18 cellular contexts compared by ENCODE assay signal in genomic region chr5:138372225-138372624, GRCh38. TPM values are rescaled to one million over a fixed set of nuclear protein-coding genes. Genes with fewer than 3 reads are reported as not detected.
DNase-seq lines count a peak whose midpoint lies in the region; ATAC-seq, FAIRE-seq and TF ChIP-seq lines count a peak whose summit lies in the region.
"Had no signal": no experiment of that assay in that cellular context is flagged by ENCODE, and none has a peak within 500 bp of the region (broad histone marks: within the 10 kb centered on the region; RNA-seq: fewer than 3 reads in every experiment).

No MANE protein-coding gene starts in this region.

- no peak overlapping the region for H3K4me2 ChIP-seq in PC-3 (ENCODE audit: low read length)

- H3K4me1 ChIP-seq in PC-3 (ENCODE audit: insufficient read depth, low read length), result no peaks in the 10 kb centered on the region

- peaks cover 6% of the 10 kb centered on the region; the same call in 1 of the 2 replicates for H3K36me3 ChIP-seq in PC-3 (ENCODE audit: low read depth, low read length)

- TF ChIP-seq CTCF in PC-3 (conservative IDR thresholded peaks at IDR 0.05; ENCODE audit: low read depth, low read length), result no peak

- TF ChIP-seq POLR2A in GM12891 (IDR thresholded peaks at IDR 0.05; ENCODE audit: low read depth, low read length), result no peak

- FAIRE-seq in GM12891 (lab: Jason Lieb, UNC), result peak; percentile 51

- H3K9me2 ChIP-seq in PC-3 (replicated peaks; ENCODE audit: low read length), result no peaks in the 10 kb centered on the region

- DNase-seq in GM12891 (ENCODE audit: insufficient read length, low spot score) (no peak), PC-3 (no peak), NCI-H1105 treated with DMSO at 0.1 percent for 48 hours (lab: John Stamatoyannopoulos, UW) (no peak), NCI-H2171 (lab: John Stamatoyannopoulos, UW) (no peak)
- DNase-seq in activated CD4-positive, alpha-beta T cell treated with anti-CD3 and anti-CD28 coated beads, Interleukin-2, amount 50 U/mL, for 4 hours, result no peak
- DNase-seq: activated CD8-positive, alpha-beta T cell treated with anti-CD3 and anti-CD28 coated beads for 36 hours; activated naive CD4-positive, alpha-beta T cell treated with Interleukin-2 at 50 U/mL for 16 hours; body of pancreas; lower lobe of right lung; MM.1S; naive thymus-derived CD8-positive, alpha-beta T cell; NCI-H2107; NCI-H82; T-helper 9 cell; transverse colon had no signal

- H3K9me3 ChIP-seq in PC-3 (ENCODE audit: low read length), result no peaks in the 10 kb centered on the region
- H3K9me3 ChIP-seq: body of pancreas, lower lobe of right lung, transverse colon had no signal

- H3K27ac ChIP-seq in PC-3 (ENCODE audit: low read length), result no peak overlapping the region
- H3K27ac ChIP-seq: body of pancreas, lower lobe of right lung, transverse colon had no signal

- H2AFZ ChIP-seq in PC-3 (ENCODE audit: low read length), result no peak overlapping the region

- BruUV-seq in PC-3 (replicated peaks; lab: Mats Ljungman, UMichigan), result no TSS peak

- POLR2A ChIA-PET in PC-3 (lab: Charles Lee; ENCODE audit: unreplicated experiment), result no interaction called here

- intact Hi-C loops in PC-3 (cut with micrococcal nuclease), result no loop called here

- no peaks in the 10 kb centered on the region for H4K20me1 ChIP-seq in PC-3 (ENCODE audit: low read length)

- CTCF ChIA-PET in PC-3 (lab: Charles Lee), result no interaction called here

- H3K9ac ChIP-seq in PC-3 (ENCODE audit: low read length), result no peak overlapping the region

- peaks cover 48% of the 10 kb centered on the region for H3K79me2 ChIP-seq in PC-3 (ENCODE audit: low read length)

- no peaks in the 10 kb centered on the region for H3F3A ChIP-seq in PC-3 (ENCODE audit: low read length, unreplicated experiment)

- H3K27me3 ChIP-seq in PC-3 (ENCODE audit: low read length), result no peaks in the 10 kb centered on the region
- H3K27me3 ChIP-seq: body of pancreas, transverse colon had no signal

- no peak overlapping the region for H3K4me3 ChIP-seq in PC-3 (ENCODE audit: low read length)
- H3K4me3 ChIP-seq: body of pancreas, lower lobe of right lung, transverse colon had no signal

- ATAC-seq in GM19043 (IDR thresholded peaks at IDR 0.05; ENCODE audit: low read depth, unreplicated experiment) (peak; percentile 77), HG02571 (IDR thresholded peaks at IDR 0.05; ENCODE audit: unreplicated experiment) (peak; percentile 54), HG03442 (IDR thresholded peaks at IDR 0.05; ENCODE audit: unreplicated experiment) (peak; percentile 78), PC-3 (no peak)
- ATAC-seq: activated CD8-positive, alpha-beta T cell treated with anti-CD3 and anti-CD28 coated beads for 36 hours; body of pancreas; lower lobe of right lung; naive thymus-derived CD8-positive, alpha-beta T cell had no signal

TF ChIP-seq in GM12891, 5 proteins besides CTCF, POLR2A, EP300 and RAD21:
- TF ChIP-seq PAX5 (IDR thresholded peaks at IDR 0.05; ENCODE audit: insufficient read depth, low read length, severe bottlenecking) (no peak), POLR2AphosphoS5 (IDR thresholded peaks at IDR 0.05; ENCODE audit: low read depth, low read length) (no peak), SPI1 (IDR thresholded peaks at IDR 0.05; ENCODE audit: low read depth, low read length) (no peak; the same call in 1 of the 2 replicates), TAF1 (IDR thresholded peaks at IDR 0.05; ENCODE audit: low read depth, low read length) (no peak), POU2F2 (IDR thresholded peaks at IDR 0.05; ENCODE audit: low read depth, low read length) (no peak)

RNA-seq across cellular contexts. Expression of gene KDM3B, which starts 19.7 kb away (rescaled TPM):
- polyA plus RNA-seq in GM12891 (2012; ENCODE audit: low read depth, missing spikeins), result 19.2 TPM
- 21.7 and 25.6 TPM in 2 replicates for total RNA-seq in PC-3 (2014; rRNA removed)

RNA-seq across cellular contexts. Expression of gene FAM53C, which starts 34.2 kb away (rescaled TPM):
- 25.1 TPM for polyA plus RNA-seq in GM12891 (2012; ENCODE audit: low read depth, missing spikeins)
- total RNA-seq in PC-3 (2014; rRNA removed), result 26.6 and 28.7 TPM in 2 replicates

RNA-seq across cellular contexts. Expression of gene CDC25C, which starts 40.6 kb away (rescaled TPM):
- 6.3 TPM for polyA plus RNA-seq in GM12891 (2012; ENCODE audit: low read depth, missing spikeins)
- 13.8 and 14.7 TPM in 2 replicates for total RNA-seq in PC-3 (2014; rRNA removed)
- total RNA-seq: body of pancreas; naive thymus-derived CD8-positive, alpha-beta T cell had no signal
- polyA plus RNA-seq: naive thymus-derived CD8-positive, alpha-beta T cell had no signal
